23 cellular contexts compared by ENCODE assay signal in genomic region chr7:4010923-4011656, GRCh38.
DNase-seq lines count a peak whose midpoint lies in the region; ATAC-seq and TF ChIP-seq lines count a peak whose summit lies in the region.
"Had no signal": no experiment of that assay in that cellular context is flagged by ENCODE, and none has a peak within 500 bp of the region (broad histone marks: within the 10 kb centered on the region; RNA-seq: fewer than 3 reads in every experiment).

No MANE protein-coding gene starts in this region.

- H3K4me3 ChIP-seq in endodermal cell (ENCODE audit: low read length) (no peak overlapping the region), stomach (no peak overlapping the region)
- H3K4me3 ChIP-seq: BLaER1 treated with 17β-estradiol and CSF1 and Interleukin-3, amounts not matched to agents 10 nM and 100 nM; K562; MG63 had no signal

- H3K4me1 ChIP-seq in endodermal cell (ENCODE audit: control insufficient read depth, insufficient read depth, low read length), result peaks cover 2% of the 10 kb centered on the region
- H3K4me1 ChIP-seq in stomach, result no peaks in the 10 kb centered on the region

- no peaks in the 10 kb centered on the region for H3K4me1 Mint-ChIP-seq in activated CD8-positive, alpha-beta memory T cell treated with anti-CD3 and anti-CD28 coated beads, Interleukin-2, amount 10 ng/mL, durations not matched to agents 7 days and 5 days
- peaks cover 12% of the 10 kb centered on the region for H3K4me1 Mint-ChIP-seq in endodermal cell
- peaks cover 30% of the 10 kb centered on the region for H3K4me1 Mint-ChIP-seq in mesothelial cell of epicardium

- no peaks in the 10 kb centered on the region for H3K9me3 Mint-ChIP-seq in activated CD8-positive, alpha-beta memory T cell treated with anti-CD3 and anti-CD28 coated beads, Interleukin-2, amount 10 ng/mL, durations not matched to agents 7 days and 5 days (ENCODE audit: low read depth)
- H3K9me3 Mint-ChIP-seq in endodermal cell, result peaks cover under 1% of the 10 kb centered on the region
- H3K9me3 Mint-ChIP-seq in mesothelial cell of epicardium, result no peaks in the 10 kb centered on the region
- H3K9me3 Mint-ChIP-seq: CD8-positive, alpha-beta T cell had no signal

- H3K36me3 Mint-ChIP-seq in activated CD8-positive, alpha-beta memory T cell treated with anti-CD3 and anti-CD28 coated beads, Interleukin-2, amount 10 ng/mL, durations not matched to agents 7 days and 5 days, result no peaks in the 10 kb centered on the region
- H3K36me3 Mint-ChIP-seq in endodermal cell (ENCODE audit: low read depth) (peaks cover 10% of the 10 kb centered on the region), mesothelial cell of epicardium (peaks cover 6% of the 10 kb centered on the region)
- H3K36me3 Mint-ChIP-seq: CD8-positive, alpha-beta T cell had no signal

- no peaks in the 10 kb centered on the region for H3K27me3 ChIP-seq in endodermal cell (ENCODE audit: control insufficient read depth, insufficient read depth, low read length, poor library complexity, severe bottlenecking)
- no peaks in the 10 kb centered on the region for H3K27me3 ChIP-seq in stomach
- H3K27me3 ChIP-seq: BLaER1 treated with 17β-estradiol and CSF1 and Interleukin-3, amounts not matched to agents 10 nM and 100 nM; MG63 had no signal

- H3K9ac ChIP-seq in endodermal cell (ENCODE audit: extremely low read depth, low read length, poor library complexity, severe bottlenecking), result no peak overlapping the region
- H3K9ac ChIP-seq: BLaER1 treated with 17β-estradiol and CSF1 and Interleukin-3, amounts not matched to agents 10 nM and 100 nM had no signal

- WGBS in endodermal cell (ENCODE audit: insufficient coverage in 1 of 2, insufficient read length in 1 of 2), 2 experiments, result 86 to 87% methylated on average over 22 to 30 of the region's 30 CpGs
- 79 to 85% (median 83%) methylated on average over 30 of the region's 30 CpGs for WGBS in stomach, 5 donors

- H3K9me3 ChIP-seq in endodermal cell (ENCODE audit: control insufficient read depth, low read length), result no peaks in the 10 kb centered on the region
- H3K9me3 ChIP-seq in stomach, result no peaks in the 10 kb centered on the region
- H3K9me3 ChIP-seq: BLaER1 treated with 17β-estradiol and CSF1 and Interleukin-3, amounts not matched to agents 10 nM and 100 nM; MG63 had no signal

- intact Hi-C loops in stomach (cut with DNase I; ENCODE audit: low total_unique reads), result no loop called here

- no peak for TF ChIP-seq EP300 in stomach (IDR thresholded peaks at IDR 0.05)

- no peaks in the 10 kb centered on the region for H3K36me3 ChIP-seq in endodermal cell (ENCODE audit: control insufficient read depth, insufficient read depth, low read length)
- peaks cover 0 to 6% (median 0%) of the 10 kb centered on the region in 4 donors for H3K36me3 ChIP-seq in stomach
- H3K36me3 ChIP-seq: BLaER1 treated with 17β-estradiol and CSF1 and Interleukin-3, amounts not matched to agents 10 nM and 100 nM; MG63 had no signal

- H3K27ac ChIP-seq in endodermal cell (ENCODE audit: low read depth, low read length) (no peak overlapping the region), stomach (no peak overlapping the region)
- H3K27ac ChIP-seq: BLaER1 treated with 17β-estradiol and CSF1 and Interleukin-3, amounts not matched to agents 10 nM and 100 nM; RWPE1 had no signal

- CTCF ChIA-PET in activated CD8-positive, alpha-beta memory T cell treated with anti-CD3 and anti-CD28 coated beads, Interleukin-2, amount 10 ng/mL, durations not matched to agents 7 days and 5 days (lab: Charles Lee), result no interaction called here

- no peak overlapping the region for H3K4me3 Mint-ChIP-seq in activated CD8-positive, alpha-beta memory T cell treated with anti-CD3 and anti-CD28 coated beads, Interleukin-2, amount 10 ng/mL, durations not matched to agents 7 days and 5 days
- H3K4me3 Mint-ChIP-seq in endodermal cell (no peak overlapping the region), mesothelial cell of epicardium (no peak overlapping the region)
- H3K4me3 Mint-ChIP-seq: CD8-positive, alpha-beta T cell had no signal

- no peak for ATAC-seq in activated CD8-positive, alpha-beta memory T cell treated with anti-CD3 and anti-CD28 coated beads, Interleukin-2, amount 10 ng/mL, durations not matched to agents 7 days and 5 days
- ATAC-seq: CD8-positive, alpha-beta T cell; HepG2; K562 had no signal

- no peak overlapping the region for H3K27ac Mint-ChIP-seq in activated CD8-positive, alpha-beta memory T cell treated with anti-CD3 and anti-CD28 coated beads, Interleukin-2, amount 10 ng/mL, durations not matched to agents 7 days and 5 days
- H3K27ac Mint-ChIP-seq in endodermal cell, result no peak overlapping the region
- H3K27ac Mint-ChIP-seq in mesothelial cell of epicardium, result peak overlapping the region; percentile 47
- H3K27ac Mint-ChIP-seq: CD8-positive, alpha-beta T cell had no signal

- no peak for TF ChIP-seq CTCF in endodermal cell (conservative IDR thresholded peaks at IDR 0.05)
- TF ChIP-seq CTCF in mesothelial cell of epicardium (IDR thresholded peaks at IDR 0.05; ENCODE audit: unreplicated experiment), result no peak
- no peak for TF ChIP-seq CTCF in stomach (IDR thresholded peaks at IDR 0.05)

- peak; percentile 18 for DNase-seq in activated CD8-positive, alpha-beta memory T cell treated with anti-CD3 and anti-CD28 coated beads, Interleukin-2, amount 10 ng/mL, durations not matched to agents 7 days and 5 days
- no peak for DNase-seq in activated CD8-positive, alpha-beta memory T cell treated with anti-CD3 and anti-CD28 coated beads, Interleukin-2, amount 50 U/mL, for 48 hours
- DNase-seq in endodermal cell, result peak; percentile 80
- DNase-seq in mesothelial cell of epicardium (ENCODE audit: low spot score in 2 of 2, unreplicated experiment in 2 of 2), result no peak
- peak; percentile 19 for DNase-seq in stomach
- no peak for DNase-seq in erythroblast (lab: John Stamatoyannopoulos, UW)
- DNase-seq in NCI-H2171 (lab: John Stamatoyannopoulos, UW), result no peak
- DNase-seq in NCI-H524 (lab: John Stamatoyannopoulos, UW), result no peak
- DNase-seq: 8988T; CD8-positive, alpha-beta T cell; MG63; NCI-H1048; NCI-H1417 treated with DMSO at 0.1 percent for 48 hours; NCI-H187; NCI-H2227 treated with DMSO at 0.1 percent for 48 hours; NCI-H510A; NCI-H748 treated with DMSO at 0.1 percent for 48 hours; NK-92 treated with Interleukin-12 subunit alpha and Interleukin-12 subunit beta, amount 100 ng/mL, for 24 hours; SHP77 treated with DMSO at 0.1 percent for 48 hours had no signal

- H3K27me3 Mint-ChIP-seq in activated CD8-positive, alpha-beta memory T cell treated with anti-CD3 and anti-CD28 coated beads, Interleukin-2, amount 10 ng/mL, durations not matched to agents 7 days and 5 days, result peaks cover 2% of the 10 kb centered on the region
- H3K27me3 Mint-ChIP-seq in endodermal cell (ENCODE audit: insufficient read depth) (no peaks in the 10 kb centered on the region), mesothelial cell of epicardium (ENCODE audit: low read depth) (no peaks in the 10 kb centered on the region)

- TF ChIP-seq POLR2A in stomach (IDR thresholded peaks at IDR 0.05) (no peak), erythroblast (IDR thresholded peaks at IDR 0.05; ENCODE audit: low read length) (no peak)

Comparison
In these comparisons a context has a peak if more than half of its experiments do, and no peak if none do; other contexts are left out.
1. DNase-seq: peak in activated CD8-positive, alpha-beta memory T cell treated with anti-CD3 and anti-CD28 coated beads, Interleukin-2, amount 10 ng/mL, durations not matched to agents 7 days and 5 days (single experiment), endodermal cell (single experiment) and stomach (single experiment); none in activated CD8-positive, alpha-beta memory T cell treated with anti-CD3 and anti-CD28 coated beads, Interleukin-2, amount 50 U/mL, for 48 hours (single experiment), mesothelial cell of epicardium (0 of 2), erythroblast (0 of 2), NCI-H2171 (single experiment) and NCI-H524 (0 of 2).